8 cellular contexts compared by ENCODE assay signal in the genomic region with DNA sequence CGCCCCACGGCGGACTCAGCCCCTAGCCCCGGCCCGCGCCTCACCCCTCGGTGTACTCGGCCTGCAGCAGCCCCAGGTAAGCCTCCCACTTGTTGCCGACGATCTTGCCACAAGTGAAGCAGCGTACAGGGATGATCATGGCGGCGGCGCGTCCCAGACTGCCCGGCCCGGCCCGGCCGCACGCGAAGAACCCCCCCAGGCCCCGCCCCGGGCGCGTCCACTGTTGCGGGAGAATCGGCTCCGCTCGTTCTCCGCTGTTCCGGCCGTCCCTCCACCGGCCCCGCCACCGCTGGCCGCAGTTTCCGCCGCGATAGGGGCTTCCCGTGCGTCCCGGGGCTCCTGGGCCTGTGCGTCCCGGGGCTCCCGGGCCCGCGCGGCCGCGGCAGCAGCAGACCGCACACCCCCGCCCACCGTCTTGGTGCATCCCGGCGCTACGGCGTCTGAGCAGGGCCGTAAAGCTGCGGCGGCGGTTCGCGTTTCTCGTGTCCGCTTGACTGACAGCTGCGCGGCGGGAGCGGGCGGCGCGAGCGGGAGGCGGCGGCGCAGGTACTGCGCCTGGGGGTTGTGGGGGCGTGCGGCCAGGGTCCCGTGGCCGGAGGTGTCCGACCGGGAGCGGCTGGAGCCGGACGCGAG. TPM values are rescaled to one million over a fixed set of nuclear protein-coding genes. Genes with fewer than 3 reads are reported as not detected.
DNase-seq lines count a peak whose midpoint lies in the region; ATAC-seq and TF ChIP-seq lines count a peak whose summit lies in the region.

A gene (minus strand): TSS at position 160 of the 633 bp plus-strand sequence. CDS start 21 bp downstream, at position 139.
A gene with protein sequence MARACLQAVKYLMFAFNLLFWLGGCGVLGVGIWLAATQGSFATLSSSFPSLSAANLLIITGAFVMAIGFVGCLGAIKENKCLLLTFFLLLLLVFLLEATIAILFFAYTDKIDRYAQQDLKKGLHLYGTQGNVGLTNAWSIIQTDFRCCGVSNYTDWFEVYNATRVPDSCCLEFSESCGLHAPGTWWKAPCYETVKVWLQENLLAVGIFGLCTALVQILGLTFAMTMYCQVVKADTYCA (plus strand): TSS at position 483 of the 633 bp plus-strand sequence. CDS start 7,453 bp downstream, outside the sequence.

- under 1% methylated on average over 87 of the region's 87 CpGs for WGBS in urinary bladder

- H3K27me3 ChIP-seq in right atrium auricular region, result no peaks in the 10 kb centered on the region

- peak; percentile 44 for ATAC-seq in HG02571 (IDR thresholded peaks at IDR 0.05; ENCODE audit: unreplicated experiment)

- H3K4me3 Mint-ChIP-seq in T-helper 2 cell treated with Interferon-gamma antibody and Interleukin-4, amounts not matched to agents 5 μg/mL and 100 μg/mL, for 36 hours, result peak within 1 kb of the TSS; percentile 90

- H3K27ac ChIP-seq in angular gyrus (ENCODE audit: low read depth, low read length) (peak within 1 kb of the TSS; percentile 97), right atrium auricular region (peak within 1 kb of the TSS; percentile 95), urinary bladder (ENCODE audit: low read depth) (peak within 1 kb of the TSS; percentile 89)

- no peaks in the 10 kb centered on the region for H3K9me3 Mint-ChIP-seq in T-helper 2 cell treated with Interferon-gamma antibody and Interleukin-4, amounts not matched to agents 5 μg/mL and 100 μg/mL, for 36 hours

- H3K4me1 ChIP-seq in right atrium auricular region (peaks cover 0 to 81% of the 10 kb centered on the region in 2 donors), urinary bladder (ENCODE audit: insufficient read depth) (no peaks in the 10 kb centered on the region)

- peaks cover 10% of the 10 kb centered on the region for H3K4me1 Mint-ChIP-seq in T-helper 2 cell treated with Interferon-gamma antibody and Interleukin-4, amounts not matched to agents 5 μg/mL and 100 μg/mL, for 36 hours (ENCODE audit: low read depth)

- peaks cover 11% of the 10 kb centered on the region for H3K36me3 Mint-ChIP-seq in T-helper 2 cell treated with Interferon-gamma antibody and Interleukin-4, amounts not matched to agents 5 μg/mL and 100 μg/mL, for 36 hours (ENCODE audit: low read depth)

- no peak for TF ChIP-seq CTCF in GM12875 (IDR thresholded peaks at IDR 0.05; ENCODE audit: borderline replicate concordance, insufficient read depth, low read depth, low read length)
- peak in 1 of 2 donors; percentile 35 for TF ChIP-seq CTCF in right atrium auricular region (IDR thresholded peaks at IDR 0.05)

- DNase-seq in NCI-H1092 treated with DMSO at 0.1 percent for 48 hours (lab: John Stamatoyannopoulos, UW), result peak; percentile 82
- DNase-seq in T-helper 2 cell treated with Interferon-gamma antibody and Interleukin-4, amounts not matched to agents 5 μg/mL and 100 μg/mL, for 36 hours (ENCODE audit: low spot score), result peak; percentile 87
- peak; percentile 91 for DNase-seq in right atrium auricular region (ENCODE audit: low spot score)
- peak; percentile 75 for DNase-seq in pulmonary artery endothelial cell (ENCODE audit: low read depth, low spot score)

- no peaks in the 10 kb centered on the region for H3K27me3 Mint-ChIP-seq in T-helper 2 cell treated with Interferon-gamma antibody and Interleukin-4, amounts not matched to agents 5 μg/mL and 100 μg/mL, for 36 hours (ENCODE audit: low read depth)

- H3K36me3 ChIP-seq in right atrium auricular region (peaks cover 34% of the 10 kb centered on the region), urinary bladder (ENCODE audit: insufficient read depth) (no peaks in the 10 kb centered on the region)

- peak within 1 kb of the TSS; percentile 85 for H3K27ac Mint-ChIP-seq in T-helper 2 cell treated with Interferon-gamma antibody and Interleukin-4, amounts not matched to agents 5 μg/mL and 100 μg/mL, for 36 hours

- no peaks in the 10 kb centered on the region for H3K9me3 ChIP-seq in right atrium auricular region

- H3K4me3 ChIP-seq in GM12875 (ENCODE audit: low read depth, low read length), result peak within 1 kb of the TSS; percentile 97
- peak within 1 kb of the TSS; percentile 86 to 97 for H3K4me3 ChIP-seq in right atrium auricular region
- peak within 1 kb of the TSS; percentile 89 for H3K4me3 ChIP-seq in urinary bladder (ENCODE audit: low read depth, low read length)

RNA-seq across cellular contexts. Expression of the first gene that starts in this region (rescaled TPM):
- total RNA-seq in right atrium auricular region (100 to 1,000 TPM in 1 of 2 donors, 10 to 100 TPM in 1; 54.5 to 132 TPM), pulmonary artery endothelial cell (163 and 227 TPM in 2 replicates), urinary bladder (21.7 TPM)
- 148 TPM for polyA plus RNA-seq in urinary bladder

RNA-seq across cellular contexts. Expression of the second gene that starts in this region (rescaled TPM):
- 10 to 100 TPM; 37.2 to 81.0 TPM for total RNA-seq in right atrium auricular region
- 103 and 115 TPM in 2 replicates for total RNA-seq in pulmonary artery endothelial cell
- total RNA-seq in urinary bladder, result 39.4 TPM
- polyA plus RNA-seq in urinary bladder, result 144 TPM

Comparison
In these comparisons a context has a peak if more than half of its experiments do, and no peak if none do; other contexts are left out.
1. Peak in every context shown above with its lines: DNase-seq, ATAC-seq, H3K4me3 ChIP-seq and H3K27ac ChIP-seq.